In the genomic region with DNA sequence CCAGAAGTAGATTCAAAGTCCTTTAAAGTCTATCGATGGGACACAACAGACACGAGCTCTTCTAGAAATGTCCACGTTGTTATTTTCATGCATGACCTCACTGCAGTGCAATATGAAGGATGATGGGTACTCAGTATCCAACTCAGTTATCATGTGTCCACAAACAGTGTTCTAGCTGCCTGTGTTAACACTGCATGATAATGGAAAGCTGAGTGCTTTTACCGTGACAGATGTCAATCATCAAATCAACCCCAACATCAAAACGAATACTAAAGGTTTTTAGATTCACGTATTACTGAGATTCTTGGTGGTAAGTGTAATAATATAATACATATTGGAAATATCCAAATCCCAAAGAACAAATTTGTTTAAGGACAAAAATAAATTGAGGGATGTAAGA, we compare ENCODE assay signal across 39 cellular contexts.
"Had no signal": no experiment of that assay in that cellular context is flagged by ENCODE, and none has a peak within 500 bp of the region (broad histone marks: within the 10 kb centered on the region; RNA-seq: fewer than 3 reads in every experiment).

No MANE protein-coding gene starts in this region.

- H3K27me3 ChIP-seq: adrenal gland, ascending aorta, cardiac muscle cell had no signal

- H3K36me3 ChIP-seq: adrenal gland, ascending aorta, cardiac muscle cell had no signal

- H3K4me3 Mint-ChIP-seq: activated CD4-positive, alpha-beta memory T cell treated with anti-CD3 and anti-CD28 coated beads, Interleukin-2, amount 10 ng/mL, durations not matched to agents 7 days and 5 days; activated CD4-positive, alpha-beta T cell treated with anti-CD3 and anti-CD28 coated beads for 36 hours; activated CD4-positive, alpha-beta T cell treated with anti-CD3 and anti-CD28 coated beads, Interleukin-2, amount 10 ng/mL, durations not matched to agents 7 days and 5 days; activated CD8-positive, alpha-beta memory T cell treated with anti-CD3 and anti-CD28 coated beads, Interleukin-2, amount 10 ng/mL, durations not matched to agents 7 days and 5 days; activated CD8-positive, alpha-beta T cell treated with anti-CD3 and anti-CD28 coated beads, Interleukin-2, amount 10 ng/mL, durations not matched to agents 7 days and 5 days; activated naive CD4-positive, alpha-beta T cell treated with anti-CD3 and anti-CD28 coated beads for 36 hours; activated naive CD8-positive, alpha-beta T cell treated with anti-CD3 and anti-CD28 coated beads for 36 hours; activated T-cell treated with anti-CD3 and anti-CD28 coated beads, Interleukin-2, amount 50 U/mL, for 4 hours; activated T-cell treated with anti-CD3 and anti-CD28 coated beads, Interleukin-2, amount 50 U/mL, for 72 hours; activated T-helper 1 cell treated with anti-CD3 and anti-CD28 coated beads, Interleukin-12 subunit alpha, Interleukin-12 subunit beta, Interleukin-2, Interleukin-4 antibody, amounts not matched to agents 30 ng/mL and 10 ng/mL and 1 ng/mL, durations not matched to agents 14 hours and 24 hours and 36 hours; activated T-helper 17 cell treated with anti-CD3 and anti-CD28 coated beads, Interleukin-2, amount 50 U/mL, for 72 hours; brain; central memory CD8-positive, alpha-beta T cell; T-cell; T-helper 17 cell had no signal

- H3K9me3 Mint-ChIP-seq: activated CD4-positive, alpha-beta T cell treated with anti-CD3 and anti-CD28 coated beads, Interleukin-2, amount 10 ng/mL, durations not matched to agents 7 days and 5 days; activated T-cell treated with anti-CD3 and anti-CD28 coated beads, Interleukin-2, amount 50 U/mL, for 4 hours; activated T-helper 1 cell treated with anti-CD3 and anti-CD28 coated beads, Interleukin-12 subunit alpha, Interleukin-12 subunit beta, Interleukin-2, Interleukin-4 antibody, amounts not matched to agents 30 ng/mL and 10 ng/mL and 1 ng/mL, durations not matched to agents 14 hours and 24 hours and 36 hours had no signal

- DNase-seq: activated CD4-positive, alpha-beta memory T cell treated with anti-CD3 and anti-CD28 coated beads, Interleukin-2, amount 10 ng/mL, durations not matched to agents 7 days and 5 days; activated CD4-positive, alpha-beta T cell treated with anti-CD3 and anti-CD28 coated beads for 1 hour; activated CD4-positive, alpha-beta T cell treated with anti-CD3 and anti-CD28 coated beads for 36 hours; activated CD4-positive, alpha-beta T cell treated with anti-CD3 and anti-CD28 coated beads for 48 hours; activated CD4-positive, alpha-beta T cell treated with anti-CD3 and anti-CD28 coated beads, Interleukin-2, amount 10 ng/mL, durations not matched to agents 7 days and 5 days; activated CD4-positive, alpha-beta T cell treated with anti-CD3 and anti-CD28 coated beads, Interleukin-2, amount 50 U/mL, for 48 hours; activated CD4-positive, CD25-positive, alpha-beta regulatory T cell; activated CD8-positive, alpha-beta memory T cell treated with anti-CD3 and anti-CD28 coated beads for 24 hours; activated CD8-positive, alpha-beta memory T cell treated with anti-CD3 and anti-CD28 coated beads, Interleukin-2, amount 10 ng/mL, durations not matched to agents 7 days and 5 days; activated CD8-positive, alpha-beta memory T cell treated with anti-CD3 and anti-CD28 coated beads, Interleukin-2, amount 50 U/mL, for 48 hours; activated CD8-positive, alpha-beta T cell treated with anti-CD3 and anti-CD28 coated beads, Interleukin-2, amount 10 ng/mL, durations not matched to agents 7 days and 5 days; activated effector memory CD4-positive, alpha-beta T cell treated with anti-CD3 and anti-CD28 coated beads, Interleukin-2, amount 50 U/mL, for 16 hours; activated gamma-delta T cell treated with Interleukin-2 at 50 U/mL for 16 hours; activated naive CD4-positive, alpha-beta T cell; activated naive CD4-positive, alpha-beta T cell treated with anti-CD3 and anti-CD28 coated beads for 36 hours; activated naive CD4-positive, alpha-beta T cell treated with anti-CD3 and anti-CD28 coated beads, Interleukin-2, amount 50 U/mL, for 16 hours; activated naive CD8-positive, alpha-beta T cell treated with anti-CD3 and anti-CD28 coated beads for 36 hours; activated T-cell treated with anti-CD3 and anti-CD28 coated beads, Interleukin-2, amount 50 U/mL, for 1 hour; activated T-cell treated with anti-CD3 and anti-CD28 coated beads, Interleukin-2, amount 50 U/mL, for 4 hours; activated T-cell treated with anti-CD3 and anti-CD28 coated beads, Interleukin-2, amount 50 U/mL, for 72 hours; adrenal gland; amniotic stem cell; anterior cingulate cortex; caudate nucleus; cerebellar nuclear complex; T-cell; T-helper 17 cell; T-helper 9 cell had no signal

- H3K27ac ChIP-seq: adrenal gland, ascending aorta, cardiac muscle cell, VCaP had no signal

- H3K27me3 Mint-ChIP-seq: activated CD4-positive, alpha-beta memory T cell treated with anti-CD3 and anti-CD28 coated beads, Interleukin-2, amount 10 ng/mL, durations not matched to agents 7 days and 5 days; activated CD4-positive, alpha-beta T cell treated with anti-CD3 and anti-CD28 coated beads for 36 hours; activated CD4-positive, alpha-beta T cell treated with anti-CD3 and anti-CD28 coated beads, Interleukin-2, amount 10 ng/mL, durations not matched to agents 7 days and 5 days; activated CD8-positive, alpha-beta memory T cell treated with anti-CD3 and anti-CD28 coated beads, Interleukin-2, amount 10 ng/mL, durations not matched to agents 7 days and 5 days; activated naive CD8-positive, alpha-beta T cell treated with anti-CD3 and anti-CD28 coated beads for 36 hours; activated T-helper 17 cell treated with anti-CD3 and anti-CD28 coated beads, Interleukin-2, amount 50 U/mL, for 72 hours; central memory CD8-positive, alpha-beta T cell; T-cell; T-helper 17 cell had no signal

- H3K4me1 ChIP-seq: adrenal gland, ascending aorta had no signal

- H3K9me3 ChIP-seq: adrenal gland, ascending aorta had no signal

- H3K4me3 ChIP-seq: adrenal gland, ascending aorta, cardiac muscle cell had no signal

- H3K36me3 Mint-ChIP-seq: activated CD8-positive, alpha-beta memory T cell treated with anti-CD3 and anti-CD28 coated beads, Interleukin-2, amount 10 ng/mL, durations not matched to agents 7 days and 5 days; activated naive CD4-positive, alpha-beta T cell treated with anti-CD3 and anti-CD28 coated beads, Interleukin-2, amount 50 U/mL, for 72 hours; activated naive CD8-positive, alpha-beta T cell treated with anti-CD3 and anti-CD28 coated beads for 36 hours; brain; T-cell had no signal

- ATAC-seq: activated CD4-positive, alpha-beta T cell treated with anti-CD3 and anti-CD28 coated beads for 36 hours; activated CD4-positive, CD25-positive, alpha-beta regulatory T cell treated with anti-CD3 and anti-CD28 coated beads, Interleukin-2, amount 50 U/mL, for 24 hours; activated CD8-positive, alpha-beta memory T cell treated with anti-CD3 and anti-CD28 coated beads, Interleukin-2, amount 10 ng/mL, durations not matched to agents 7 days and 5 days; activated CD8-positive, alpha-beta T cell treated with anti-CD3 and anti-CD28 coated beads, Interleukin-2, amount 10 ng/mL, durations not matched to agents 7 days and 5 days; activated naive CD4-positive, alpha-beta T cell treated with anti-CD3 and anti-CD28 coated beads, Interleukin-2, amount 50 U/mL, for 72 hours; activated T-cell treated with anti-CD3 and anti-CD28 coated beads, Interleukin-2, amount 50 U/mL, for 4 hours; activated T-cell treated with anti-CD3 and anti-CD28 coated beads, Interleukin-2, amount 50 U/mL, for 72 hours; activated T-helper 17 cell treated with anti-CD3 and anti-CD28 coated beads, Interleukin-2, amount 50 U/mL, for 72 hours; T-cell; T-helper 17 cell had no signal

- FAIRE-seq: bronchial epithelial cell, TTC549 had no signal

- H3K27ac Mint-ChIP-seq: activated CD4-positive, alpha-beta memory T cell treated with anti-CD3 and anti-CD28 coated beads, Interleukin-2, amount 10 ng/mL, durations not matched to agents 7 days and 5 days; activated CD4-positive, alpha-beta T cell treated with anti-CD3 and anti-CD28 coated beads for 36 hours; activated CD4-positive, alpha-beta T cell treated with anti-CD3 and anti-CD28 coated beads, Interleukin-2, amount 10 ng/mL, durations not matched to agents 7 days and 5 days; activated CD8-positive, alpha-beta memory T cell treated with anti-CD3 and anti-CD28 coated beads, Interleukin-2, amount 10 ng/mL, durations not matched to agents 7 days and 5 days; activated CD8-positive, alpha-beta T cell treated with anti-CD3 and anti-CD28 coated beads, Interleukin-2, amount 10 ng/mL, durations not matched to agents 7 days and 5 days; activated naive CD4-positive, alpha-beta T cell treated with anti-CD3 and anti-CD28 coated beads for 36 hours; activated naive CD4-positive, alpha-beta T cell treated with anti-CD3 and anti-CD28 coated beads, Interleukin-2, amount 50 U/mL, for 72 hours; activated naive CD8-positive, alpha-beta T cell treated with anti-CD3 and anti-CD28 coated beads for 36 hours; activated T-cell treated with anti-CD3 and anti-CD28 coated beads, Interleukin-2, amount 50 U/mL, for 72 hours; activated T-helper 1 cell treated with anti-CD3 and anti-CD28 coated beads, Interleukin-12 subunit alpha, Interleukin-12 subunit beta, Interleukin-2, Interleukin-4 antibody, amounts not matched to agents 30 ng/mL and 10 ng/mL and 1 ng/mL, durations not matched to agents 14 hours and 24 hours and 36 hours; activated T-helper 17 cell treated with anti-CD3 and anti-CD28 coated beads, Interleukin-2, amount 50 U/mL, for 72 hours; brain; T-cell; T-helper 17 cell had no signal

- H3K4me1 Mint-ChIP-seq: activated CD4-positive, alpha-beta memory T cell treated with anti-CD3 and anti-CD28 coated beads, Interleukin-2, amount 10 ng/mL, durations not matched to agents 7 days and 5 days; activated CD4-positive, alpha-beta T cell treated with anti-CD3 and anti-CD28 coated beads for 36 hours; activated CD4-positive, alpha-beta T cell treated with anti-CD3 and anti-CD28 coated beads, Interleukin-2, amount 10 ng/mL, durations not matched to agents 7 days and 5 days; activated CD8-positive, alpha-beta memory T cell treated with anti-CD3 and anti-CD28 coated beads, Interleukin-2, amount 10 ng/mL, durations not matched to agents 7 days and 5 days; activated naive CD8-positive, alpha-beta T cell treated with anti-CD3 and anti-CD28 coated beads for 36 hours; activated T-helper 17 cell treated with anti-CD3 and anti-CD28 coated beads, Interleukin-2, amount 50 U/mL, for 72 hours; central memory CD8-positive, alpha-beta T cell; T-cell; T-helper 17 cell had no signal
